In the genomic region with DNA sequence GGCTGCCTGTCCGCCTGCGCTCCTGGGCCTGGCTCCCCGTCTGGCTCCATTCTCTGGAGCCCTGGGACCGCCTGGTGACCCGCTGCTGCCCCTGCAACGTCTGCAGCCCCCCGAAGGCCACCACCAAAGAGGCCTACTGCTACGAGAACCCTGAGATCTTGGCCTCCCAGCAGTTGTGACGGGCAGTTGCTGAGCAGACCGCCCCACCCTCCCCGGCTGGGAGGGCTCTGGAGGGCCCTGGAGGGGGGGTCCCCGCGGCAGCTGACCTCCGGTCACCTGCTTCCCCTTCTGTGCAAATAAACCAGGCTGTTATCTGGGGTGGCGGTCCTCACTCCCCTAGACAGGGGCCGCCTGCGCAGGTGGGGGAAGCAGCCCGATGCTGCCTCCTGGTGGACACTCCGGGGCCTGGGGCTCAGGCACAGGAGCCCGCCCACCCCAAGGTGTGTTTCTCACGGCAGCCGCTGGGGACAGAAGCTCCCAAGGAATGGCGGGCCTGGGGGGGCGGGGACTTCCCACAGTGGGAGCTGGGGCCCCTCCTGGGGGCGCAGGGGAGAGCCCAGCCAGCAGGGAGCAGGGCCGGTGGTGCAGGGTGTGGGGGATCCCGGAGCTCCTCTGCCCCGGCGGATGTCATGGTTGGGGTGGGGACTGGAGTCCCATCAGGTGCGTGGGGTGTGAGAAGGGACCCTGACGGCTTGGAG, we compare ENCODE assay signal across 9 cellular contexts. TPM values are rescaled to one million over a fixed set of nuclear protein-coding genes. Genes with fewer than 3 reads are reported as not detected.
A peak's percentile ranks its signal among the peaks of the same experiment; 100 is the strongest.
DNase-seq lines count a peak whose midpoint lies in the region; ATAC-seq and TF ChIP-seq lines count a peak whose summit lies in the region.
"Had no signal": no experiment of that assay in that cellular context is flagged by ENCODE, and none has a peak within 500 bp of the region (broad histone marks: within the 10 kb centered on the region; RNA-seq: fewer than 3 reads in every experiment).

No MANE protein-coding gene starts in this region.

- no peaks in the 10 kb centered on the region for H3K36me3 ChIP-seq in lung (ENCODE audit: control insufficient read depth in 2 of 2, insufficient read depth in 2 of 2, low read length in 2 of 2)

- peak; percentile 99 for TF ChIP-seq CTCF in lung (IDR thresholded peaks at IDR 0.05; ENCODE audit: control extremely low read depth, extremely low read depth)

- no peak overlapping the region for H3K27ac ChIP-seq in lung (ENCODE audit: low read depth in 1 of 2, low read length in 1 of 2)

- peak; percentile 21 for ATAC-seq in HG03139 (IDR thresholded peaks at IDR 0.05; ENCODE audit: unreplicated experiment)
- ATAC-seq in lung (ENCODE audit: insufficient read depth, low FRiP score) = peak; percentile 50
- no peak for ATAC-seq in GM18858 (IDR thresholded peaks at IDR 0.05; ENCODE audit: unreplicated experiment)

- 4 to 9% methylated on average over 30 to 31 of the region's 31 CpGs for WGBS in lung, 2 donors

- in situ Hi-C loops in Caki2 (cut with HindIII; ENCODE audit: low pct_unique_long_range_greater_than_20kb, low sequenced_read_pairs) = no loop called here

- no peaks in the 10 kb centered on the region for H3K27me3 ChIP-seq in lung (ENCODE audit: control insufficient read depth, insufficient read depth)

- H3K9me3 ChIP-seq in lung (ENCODE audit: control insufficient read depth in 2 of 2, insufficient read depth in 1 of 2, low read length in 1 of 2) = no peaks in the 10 kb centered on the region

- H3K4me3 ChIP-seq in lung = no peak overlapping the region

- DNase-seq in Caki2 (ENCODE audit: low read depth) (peak; percentile 73), NCI-H748 (lab: John Stamatoyannopoulos, UW; ENCODE audit: unreplicated experiment) (peak; percentile 90), dermis blood vessel endothelial cell (peak; percentile 90), lung (ENCODE audit: low spot score) (peak; percentile 89)
- DNase-seq in activated CD4-positive, alpha-beta T cell treated with anti-CD3 and anti-CD28 coated beads, Interleukin-2, amount 50 U/mL, for 24 hours (ENCODE audit: low read depth in 1 of 2, low spot score in 1 of 2) = peak; percentile 86 to 87
- DNase-seq in stimulated activated CD4-positive, alpha-beta T cell treated with anti-CD3 and anti-CD28 coated beads, TNF-alpha, amount 100 ng/mL, for 4 hours (ENCODE audit: low read depth in 3 of 3) = peak; percentile 84 to 90 (median 86)

- H3K4me1 ChIP-seq in lung (ENCODE audit: control insufficient read depth in 2 of 2, insufficient read depth in 2 of 2, low read length in 2 of 2) = peaks cover 0 to 8% of the 10 kb centered on the region in 2 donors

RNA-seq across cellular contexts. Expression of gene TUBB4B, which starts 4.7 kb away (rescaled TPM):
- total RNA-seq in Caki2 (2014; rRNA removed; shearing (Covaris generic); ENCODE audit: low replicate concordance) = 909 and 1,000 TPM in 2 replicates
- total RNA-seq in dermis blood vessel endothelial cell = 128 and 305 TPM in 2 replicates
- total RNA-seq in lung = 100 to 1,000 TPM; 163 to 505 TPM
- 100 to 1,000 TPM; 326 to 338 TPM for polyA plus RNA-seq in lung

RNA-seq across cellular contexts. Expression of gene SLC34A3, which starts 5.7 kb away (rescaled TPM):
- total RNA-seq in Caki2 (2014; rRNA removed; shearing (Covaris generic); ENCODE audit: low replicate concordance) = not detected in 2 replicates
- not detected in 2 replicates for total RNA-seq in dermis blood vessel endothelial cell
- under 1 TPM in 1 of 2 donors, not detected in 1; 0.65 TPM for total RNA-seq in lung
- under 1 TPM; 0.03 to 0.12 TPM for polyA plus RNA-seq in lung
- total RNA-seq: T-helper 2 cell treated with Interferon-gamma antibody and Interleukin-4, amounts not matched to agents 100 ng/mL and 5 ng/mL, for 36 hours had no signal

RNA-seq across cellular contexts. Expression of gene RNF224, which starts 9.1 kb away (rescaled TPM):
- not detected in 2 replicates for total RNA-seq in Caki2 (2014; rRNA removed; shearing (Covaris generic); ENCODE audit: low replicate concordance)
- total RNA-seq in dermis blood vessel endothelial cell = not detected in 2 replicates
- total RNA-seq in lung = 1 to 10 TPM in 1 of 2 donors, under 1 TPM in 1; 0.52 to 1.1 TPM
- 1 to 10 TPM in 1 of 2 donors, under 1 TPM in 1; 0.24 to 1.1 TPM for polyA plus RNA-seq in lung
- total RNA-seq: T-helper 2 cell treated with Interferon-gamma antibody and Interleukin-4, amounts not matched to agents 100 ng/mL and 5 ng/mL, for 36 hours had no signal

RNA-seq across cellular contexts. Expression of gene CYSRT1, which starts 11.4 kb away (rescaled TPM):
- total RNA-seq in Caki2 (2014; rRNA removed; shearing (Covaris generic); ENCODE audit: low replicate concordance) = 0.61 and 12.7 TPM in 2 replicates
- 0.17 and 0.37 TPM in 2 replicates for total RNA-seq in dermis blood vessel endothelial cell
- total RNA-seq in lung = under 1 TPM in 1 of 2 donors, not detected in 1; 0.92 TPM
- polyA plus RNA-seq in lung = 1 to 10 TPM in 1 of 2 donors, under 1 TPM in 1; 0.70 to 2.7 TPM

RNA-seq across cellular contexts. Expression of gene RNF208, which starts 14.3 kb away (rescaled TPM):
- total RNA-seq in Caki2 (2014; rRNA removed; shearing (Covaris generic); ENCODE audit: low replicate concordance) = not detected in 2 replicates
- total RNA-seq in dermis blood vessel endothelial cell (0.14 TPM in 1 of 2 replicates, not detected in the other), lung (1 to 10 TPM; 1.7 to 7.5 TPM)
- polyA plus RNA-seq in lung = 10 to 100 TPM in 1 of 2 donors, 1 to 10 TPM in 1; 3.1 to 12.0 TPM
